Comparison of ENCODE assay signal across 8 cellular contexts in genomic region chr5:151095341-151096000, GRCh38. TPM values are rescaled to one million over a fixed set of nuclear protein-coding genes. Genes with fewer than 3 reads are reported as not detected.
DNase-seq lines count a peak whose midpoint lies in the region; ATAC-seq and TF ChIP-seq lines count a peak whose summit lies in the region.

No MANE protein-coding gene starts in this region.

- H3K36me3 Mint-ChIP-seq in activated naive CD4-positive, alpha-beta T cell treated with anti-CD3 and anti-CD28 coated beads, Interleukin-2, amount 50 U/mL, for 24 hours: peaks cover under 1% of the 10 kb centered on the region
- H3K36me3 Mint-ChIP-seq in memory B cell: peaks cover 10% of the 10 kb centered on the region

- H3K4me1 Mint-ChIP-seq in activated naive CD4-positive, alpha-beta T cell treated with anti-CD3 and anti-CD28 coated beads, Interleukin-2, amount 50 U/mL, for 24 hours: peaks cover 84% of the 10 kb centered on the region
- peaks cover 43% of the 10 kb centered on the region for H3K4me1 Mint-ChIP-seq in memory B cell

- H3K9me3 ChIP-seq in vagina: no peaks in the 10 kb centered on the region

- TF ChIP-seq CTCF in vagina (IDR thresholded peaks at IDR 0.05): no peak

- peak overlapping the region; percentile 93 for H3K27ac Mint-ChIP-seq in activated naive CD4-positive, alpha-beta T cell treated with anti-CD3 and anti-CD28 coated beads, Interleukin-2, amount 50 U/mL, for 24 hours
- peak overlapping the region; percentile 89 for H3K27ac Mint-ChIP-seq in memory B cell

- no peaks in the 10 kb centered on the region for H3K36me3 ChIP-seq in vagina

- intact Hi-C loops in vagina (cut with DNase I): no loop called here

- TF ChIP-seq POLR2A in vagina (IDR thresholded peaks at IDR 0.05): no peak

- no peaks in the 10 kb centered on the region for H3K27me3 ChIP-seq in vagina

- peak overlapping the region; percentile 59 for H3K27ac ChIP-seq in vagina

- H3K4me3 Mint-ChIP-seq in activated naive CD4-positive, alpha-beta T cell treated with anti-CD3 and anti-CD28 coated beads, Interleukin-2, amount 50 U/mL, for 24 hours: no peak overlapping the region
- H3K4me3 Mint-ChIP-seq in memory B cell: no peak overlapping the region

- ATAC-seq in memory B cell (ENCODE audit: low read depth): no peak
- no peak for ATAC-seq in GM21367 (IDR thresholded peaks at IDR 0.05; ENCODE audit: unreplicated experiment)
- ATAC-seq in GM18870 (IDR thresholded peaks at IDR 0.05; ENCODE audit: unreplicated experiment): no peak
- ATAC-seq in HG03442 (IDR thresholded peaks at IDR 0.05; ENCODE audit: unreplicated experiment): no peak

- no peak for DNase-seq in activated naive CD4-positive, alpha-beta T cell (lab: John Stamatoyannopoulos, UW)
- DNase-seq in astrocyte of the hippocampus (ENCODE audit: low read depth, low spot score) (peak; percentile 22), memory B cell (ENCODE audit: low spot score in 2 of 2) (no peak), vagina (ENCODE audit: extremely low spot score in 2 of 2) (no peak)

- peaks cover 45% of the 10 kb centered on the region for H3K4me1 ChIP-seq in vagina

- no peaks in the 10 kb centered on the region for H3K9me3 Mint-ChIP-seq in activated naive CD4-positive, alpha-beta T cell treated with anti-CD3 and anti-CD28 coated beads, Interleukin-2, amount 50 U/mL, for 24 hours
- H3K9me3 Mint-ChIP-seq in memory B cell: no peaks in the 10 kb centered on the region

- no peaks in the 10 kb centered on the region for H3K27me3 Mint-ChIP-seq in activated naive CD4-positive, alpha-beta T cell treated with anti-CD3 and anti-CD28 coated beads, Interleukin-2, amount 50 U/mL, for 24 hours
- no peaks in the 10 kb centered on the region for H3K27me3 Mint-ChIP-seq in memory B cell

- H3K4me3 ChIP-seq in vagina: no peak overlapping the region

RNA-seq across cellular contexts. Expression of gene TNIP1, which starts 14.6 kb away (rescaled TPM):
- 92.6 TPM for total RNA-seq in vagina
